Comparison of ENCODE assay signal across 38 cellular contexts in the genomic region with DNA sequence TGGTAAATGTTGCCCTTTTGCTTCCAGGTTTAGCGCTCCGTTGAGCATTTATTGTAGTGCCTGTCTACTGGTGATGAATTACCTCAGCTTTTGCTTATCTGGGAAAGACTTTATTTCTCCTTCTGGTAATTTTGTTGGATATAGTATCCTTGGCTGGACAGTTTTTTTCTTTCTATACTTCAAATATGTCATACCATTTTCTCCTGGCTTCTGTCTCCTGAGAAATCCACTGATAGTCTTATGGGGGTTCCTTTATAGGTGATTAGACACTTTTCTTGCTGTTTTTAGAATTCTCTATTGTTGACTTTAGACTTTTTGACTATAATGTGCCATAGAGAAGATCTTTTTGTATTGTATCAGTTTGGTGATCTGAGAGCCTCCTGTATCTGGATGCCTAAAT.
"Had no signal": no experiment of that assay in that cellular context is flagged by ENCODE, and none has a peak within 500 bp of the region (broad histone marks: within the 10 kb centered on the region; RNA-seq: fewer than 3 reads in every experiment).

No MANE protein-coding gene starts in this region.

- H3K27ac ChIP-seq: ascending aorta, cardiac muscle cell, colonic mucosa, VCaP had no signal

- DNase-seq: activated CD4-positive, alpha-beta memory T cell treated with anti-CD3 and anti-CD28 coated beads, Interleukin-2, amount 10 ng/mL, durations not matched to agents 7 days and 5 days; activated CD4-positive, alpha-beta T cell treated with anti-CD3 and anti-CD28 coated beads for 1 hour; activated CD4-positive, alpha-beta T cell treated with anti-CD3 and anti-CD28 coated beads for 36 hours; activated CD4-positive, alpha-beta T cell treated with anti-CD3 and anti-CD28 coated beads for 48 hours; activated CD4-positive, alpha-beta T cell treated with anti-CD3 and anti-CD28 coated beads, Interleukin-2, amount 10 ng/mL, durations not matched to agents 7 days and 5 days; activated CD4-positive, alpha-beta T cell treated with anti-CD3 and anti-CD28 coated beads, Interleukin-2, amount 50 U/mL, for 48 hours; activated CD4-positive, CD25-positive, alpha-beta regulatory T cell; activated CD8-positive, alpha-beta memory T cell treated with anti-CD3 and anti-CD28 coated beads for 24 hours; activated CD8-positive, alpha-beta memory T cell treated with anti-CD3 and anti-CD28 coated beads, Interleukin-2, amount 10 ng/mL, durations not matched to agents 7 days and 5 days; activated CD8-positive, alpha-beta memory T cell treated with anti-CD3 and anti-CD28 coated beads, Interleukin-2, amount 50 U/mL, for 48 hours; activated CD8-positive, alpha-beta T cell treated with anti-CD3 and anti-CD28 coated beads, Interleukin-2, amount 10 ng/mL, durations not matched to agents 7 days and 5 days; activated effector memory CD4-positive, alpha-beta T cell treated with Interleukin-2 at 50 U/mL for 16 hours; activated gamma-delta T cell; activated naive CD4-positive, alpha-beta T cell treated with anti-CD3 and anti-CD28 coated beads, Interleukin-2, amount 10 ng/mL, durations not matched to agents 7 days and 5 days; activated naive CD4-positive, alpha-beta T cell treated with Interleukin-2 at 50 U/mL for 16 hours; activated naive CD8-positive, alpha-beta T cell treated with anti-CD3 and anti-CD28 coated beads, Interleukin-2, amount 10 ng/mL, durations not matched to agents 7 days and 5 days; activated naive CD8-positive, alpha-beta T cell treated with anti-CD3 and anti-CD28 coated beads, Interleukin-2, amount 50 U/mL, for 24 hours; activated T-cell treated with anti-CD3 and anti-CD28 coated beads, Interleukin-2, amount 50 U/mL, for 24 hours; activated T-cell treated with anti-CD3 and anti-CD28 coated beads, Interleukin-2, amount 50 U/mL, for 48 hours; amygdala; anterior cingulate cortex; caudate nucleus; cerebellar nuclear complex; colonic mucosa; T-helper 2 cell; T-helper 9 cell had no signal

- ATAC-seq: activated CD4-positive, alpha-beta T cell treated with anti-CD3 and anti-CD28 coated beads for 36 hours; activated CD4-positive, CD25-positive, alpha-beta regulatory T cell treated with anti-CD3 and anti-CD28 coated beads, Interleukin-2, amount 50 U/mL, for 24 hours; activated CD8-positive, alpha-beta memory T cell treated with anti-CD3 and anti-CD28 coated beads, Interleukin-2, amount 10 ng/mL, durations not matched to agents 7 days and 5 days; activated CD8-positive, alpha-beta T cell treated with anti-CD3 and anti-CD28 coated beads, Interleukin-2, amount 10 ng/mL, durations not matched to agents 7 days and 5 days; activated naive CD8-positive, alpha-beta T cell treated with anti-CD3 and anti-CD28 coated beads, Interleukin-2, amount 50 U/mL, for 24 hours had no signal

- H3K9me3 ChIP-seq: colonic mucosa had no signal

- H3K4me3 Mint-ChIP-seq: activated CD4-positive, alpha-beta memory T cell treated with anti-CD3 and anti-CD28 coated beads, Interleukin-2, amount 10 ng/mL, durations not matched to agents 7 days and 5 days; activated CD4-positive, alpha-beta T cell treated with anti-CD3 and anti-CD28 coated beads for 36 hours; activated CD4-positive, alpha-beta T cell treated with anti-CD3 and anti-CD28 coated beads, Interleukin-2, amount 10 ng/mL, durations not matched to agents 7 days and 5 days; activated CD8-positive, alpha-beta memory T cell treated with anti-CD3 and anti-CD28 coated beads, Interleukin-2, amount 10 ng/mL, durations not matched to agents 7 days and 5 days; activated CD8-positive, alpha-beta T cell treated with anti-CD3 and anti-CD28 coated beads, Interleukin-2, amount 10 ng/mL, durations not matched to agents 7 days and 5 days; activated naive CD4-positive, alpha-beta T cell treated with anti-CD3 and anti-CD28 coated beads, Interleukin-2, amount 10 ng/mL, durations not matched to agents 7 days and 5 days; activated naive CD4-positive, alpha-beta T cell treated with anti-CD3 and anti-CD28 coated beads, Interleukin-2, amount 50 U/mL, for 24 hours; activated naive CD8-positive, alpha-beta T cell; activated naive CD8-positive, alpha-beta T cell treated with anti-CD3 and anti-CD28 coated beads, Interleukin-2, amount 10 ng/mL, durations not matched to agents 7 days and 5 days; activated naive CD8-positive, alpha-beta T cell treated with anti-CD3 and anti-CD28 coated beads, Interleukin-2, amount 50 U/mL, for 24 hours; activated T-cell treated with anti-CD3 and anti-CD28 coated beads, Interleukin-2, amount 50 U/mL, for 24 hours; brain; central memory CD8-positive, alpha-beta T cell; T-helper 2 cell treated with Interferon-gamma antibody and Interleukin-4, amounts not matched to agents 5 μg/mL and 100 μg/mL, for 36 hours had no signal

- FAIRE-seq: bronchial epithelial cell, TTC549 had no signal

- H3K27ac Mint-ChIP-seq: activated CD4-positive, alpha-beta memory T cell treated with anti-CD3 and anti-CD28 coated beads, Interleukin-2, amount 10 ng/mL, durations not matched to agents 7 days and 5 days; activated CD4-positive, alpha-beta T cell treated with anti-CD3 and anti-CD28 coated beads for 36 hours; activated CD4-positive, alpha-beta T cell treated with anti-CD3 and anti-CD28 coated beads, Interleukin-2, amount 10 ng/mL, durations not matched to agents 7 days and 5 days; activated CD8-positive, alpha-beta memory T cell treated with anti-CD3 and anti-CD28 coated beads, Interleukin-2, amount 10 ng/mL, durations not matched to agents 7 days and 5 days; activated CD8-positive, alpha-beta T cell treated with anti-CD3 and anti-CD28 coated beads, Interleukin-2, amount 10 ng/mL, durations not matched to agents 7 days and 5 days; activated naive CD4-positive, alpha-beta T cell treated with anti-CD3 and anti-CD28 coated beads, Interleukin-2, amount 10 ng/mL, durations not matched to agents 7 days and 5 days; activated naive CD4-positive, alpha-beta T cell treated with anti-CD3 and anti-CD28 coated beads, Interleukin-2, amount 50 U/mL, for 24 hours; activated naive CD8-positive, alpha-beta T cell; activated naive CD8-positive, alpha-beta T cell treated with anti-CD3 and anti-CD28 coated beads, Interleukin-2, amount 10 ng/mL, durations not matched to agents 7 days and 5 days; activated naive CD8-positive, alpha-beta T cell treated with anti-CD3 and anti-CD28 coated beads, Interleukin-2, amount 50 U/mL, for 24 hours; activated T-cell treated with anti-CD3 and anti-CD28 coated beads, Interleukin-2, amount 50 U/mL, for 24 hours; activated T-helper 2 cell treated with anti-CD3 and anti-CD28 coated beads, Interferon-gamma antibody, Interleukin-2, Interleukin-4, amounts not matched to agents 10 μg/mL and 5 μg/mL and 100 μg/mL, durations not matched to agents 14 hours and 24 hours and 36 hours; brain; T-helper 2 cell treated with Interferon-gamma antibody and Interleukin-4, amounts not matched to agents 5 μg/mL and 100 μg/mL, for 36 hours had no signal

- H3K4me1 ChIP-seq: ascending aorta, colonic mucosa had no signal

- H3K27me3 ChIP-seq: ascending aorta, cardiac muscle cell, colonic mucosa had no signal

- H3K4me1 Mint-ChIP-seq: brain had no signal

- H3K4me3 ChIP-seq: ascending aorta, cardiac muscle cell, colonic mucosa had no signal

- H3K27me3 Mint-ChIP-seq: activated CD4-positive, alpha-beta memory T cell treated with anti-CD3 and anti-CD28 coated beads, Interleukin-2, amount 10 ng/mL, durations not matched to agents 7 days and 5 days; activated CD4-positive, alpha-beta T cell treated with anti-CD3 and anti-CD28 coated beads for 36 hours; activated CD4-positive, alpha-beta T cell treated with anti-CD3 and anti-CD28 coated beads, Interleukin-2, amount 10 ng/mL, durations not matched to agents 7 days and 5 days; activated CD8-positive, alpha-beta memory T cell treated with anti-CD3 and anti-CD28 coated beads, Interleukin-2, amount 10 ng/mL, durations not matched to agents 7 days and 5 days; activated naive CD4-positive, alpha-beta T cell treated with anti-CD3 and anti-CD28 coated beads, Interleukin-2, amount 10 ng/mL, durations not matched to agents 7 days and 5 days; activated naive CD4-positive, alpha-beta T cell treated with anti-CD3 and anti-CD28 coated beads, Interleukin-2, amount 50 U/mL, for 24 hours; activated naive CD8-positive, alpha-beta T cell; activated naive CD8-positive, alpha-beta T cell treated with anti-CD3 and anti-CD28 coated beads, Interleukin-2, amount 10 ng/mL, durations not matched to agents 7 days and 5 days; activated naive CD8-positive, alpha-beta T cell treated with anti-CD3 and anti-CD28 coated beads, Interleukin-2, amount 50 U/mL, for 24 hours; activated T-cell treated with anti-CD3 and anti-CD28 coated beads, Interleukin-2, amount 50 U/mL, for 24 hours; central memory CD8-positive, alpha-beta T cell had no signal

- H3K36me3 ChIP-seq: ascending aorta, cardiac muscle cell, colonic mucosa had no signal
